Comparison of ENCODE assay signal across 9 cellular contexts in the genomic region with DNA sequence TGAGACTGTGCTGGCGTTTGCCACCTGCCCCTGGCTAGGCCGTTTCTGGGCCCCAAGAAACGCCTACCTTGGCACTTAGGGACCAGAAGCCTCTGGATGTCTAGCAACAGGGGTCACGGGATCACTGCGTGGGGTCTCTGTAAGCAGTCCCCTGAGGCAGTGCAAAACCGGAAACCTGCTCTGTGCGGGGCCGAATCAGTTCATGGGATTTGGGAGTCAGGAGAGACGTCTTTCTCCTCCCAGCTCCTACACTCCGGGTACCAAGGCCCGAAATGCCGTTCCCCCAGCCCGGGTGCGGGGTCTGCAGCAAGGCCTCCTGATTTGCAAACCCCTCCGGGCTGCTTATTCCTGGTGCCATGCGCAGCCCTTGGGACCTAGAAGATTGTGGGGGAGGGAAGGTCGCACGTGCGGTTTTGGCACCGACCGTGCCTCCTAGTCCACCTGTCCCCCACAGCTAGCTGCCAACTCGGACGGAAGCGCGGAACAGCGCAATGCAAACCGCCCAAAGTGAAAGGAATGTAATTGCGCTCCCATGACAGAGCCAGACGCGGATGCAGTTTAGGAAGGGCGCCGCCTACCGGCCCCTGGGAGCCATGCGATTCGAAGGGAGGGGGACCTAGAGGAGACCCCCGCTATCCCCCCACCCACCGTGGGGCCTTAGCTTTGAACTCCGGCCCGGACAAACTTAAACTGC. TPM values are rescaled to one million over a fixed set of nuclear protein-coding genes. Genes with fewer than 3 reads are reported as not detected.
A peak's percentile ranks its signal among the peaks of the same experiment; 100 is the strongest.
DNase-seq lines count a peak whose midpoint lies in the region; ATAC-seq, FAIRE-seq and TF ChIP-seq lines count a peak whose summit lies in the region.
"Had no signal": no experiment of that assay in that cellular context is flagged by ENCODE, and none has a peak within 500 bp of the region (broad histone marks: within the 10 kb centered on the region; RNA-seq: fewer than 3 reads in every experiment).

No MANE protein-coding gene starts in this region.

- H2AFZ ChIP-seq in GM23338, result peak overlapping the region; percentile 92

- H3K36me3 Mint-ChIP-seq in GM23338 (ENCODE audit: low read depth), result no peaks in the 10 kb centered on the region
- peaks cover 7% of the 10 kb centered on the region for H3K36me3 Mint-ChIP-seq in activated CD4-positive, alpha-beta memory T cell treated with anti-CD3 and anti-CD28 coated beads for 36 hours

- peak overlapping the region; percentile 74 for H3K4me3 Mint-ChIP-seq in GM23338
- H3K4me3 Mint-ChIP-seq in activated CD4-positive, alpha-beta memory T cell treated with anti-CD3 and anti-CD28 coated beads for 36 hours, result peak overlapping the region; percentile 32

- H3K9me2 ChIP-seq in GM23338 (ENCODE audit: insufficient read depth), result no peaks in the 10 kb centered on the region

- H3K27me3 Mint-ChIP-seq in GM23338 (ENCODE audit: insufficient read depth, low read depth, poor library complexity), result peaks cover 97% of the 10 kb centered on the region
- peaks cover 82% of the 10 kb centered on the region for H3K27me3 Mint-ChIP-seq in activated CD4-positive, alpha-beta memory T cell treated with anti-CD3 and anti-CD28 coated beads for 36 hours

- no peak for FAIRE-seq in RCC 7860 (lab: Jason Lieb, UNC)
- FAIRE-seq: islet of Langerhans had no signal

- peaks cover 11% of the 10 kb centered on the region; the same call in 1 of the 2 replicates for H4K20me1 ChIP-seq in GM23338 (replicated peaks; ENCODE audit: insufficient read depth)

- intact Hi-C loops in activated CD4-positive, alpha-beta memory T cell treated with anti-CD3 and anti-CD28 coated beads for 36 hours (cut with micrococcal nuclease), result loop anchor here (10.0 kb wide), 2 partner anchors 318 to 388 kb away; a partner anchor contains a TSS

- H3K27me3 ChIP-seq in GM23338 (ENCODE audit: insufficient read depth) (peaks cover 100% of the 10 kb centered on the region), right atrium auricular region (peaks cover 62 to 78% of the 10 kb centered on the region in 2 donors)

- H3K36me3 ChIP-seq in GM23338 (ENCODE audit: insufficient read depth), result no peaks in the 10 kb centered on the region
- no peaks in the 10 kb centered on the region for H3K36me3 ChIP-seq in right atrium auricular region

- peaks cover 14% of the 10 kb centered on the region for H3F3A ChIP-seq in GM23338 (replicated peaks; ENCODE audit: low read depth)

- H3K27ac ChIP-seq in GM23338 (ENCODE audit: low read depth) (no peak overlapping the region), right atrium auricular region (peak overlapping the region in 1 of 2 donors; percentile 6), skin epidermis (peak overlapping the region; percentile 28 to 96 (median 89))

- peaks cover 42% of the 10 kb centered on the region for H3K4me1 Mint-ChIP-seq in GM23338
- H3K4me1 Mint-ChIP-seq in activated CD4-positive, alpha-beta memory T cell treated with anti-CD3 and anti-CD28 coated beads for 36 hours (ENCODE audit: low read depth), result peaks cover 16% of the 10 kb centered on the region

- TF ChIP-seq CTCF in GM23338 (conservative IDR thresholded peaks at IDR 0.05; ENCODE audit: low read depth in 2 of 2), result peak; percentile 71 to 95
- peak in 1 of 2 donors; percentile 68 for TF ChIP-seq CTCF in right atrium auricular region (IDR thresholded peaks at IDR 0.05)

- no peak overlapping the region for H3K27ac Mint-ChIP-seq in GM23338
- H3K27ac Mint-ChIP-seq in activated CD4-positive, alpha-beta memory T cell treated with anti-CD3 and anti-CD28 coated beads for 36 hours, result no peak overlapping the region

- CTCF ChIA-PET in activated CD4-positive, alpha-beta memory T cell treated with anti-CD3 and anti-CD28 coated beads for 36 hours (lab: Charles Lee), result no interaction called here

- DNase-seq in GM23338 (ENCODE audit: low spot score) (peak; percentile 94), right atrium auricular region (ENCODE audit: low spot score) (no peak), cerebellar nuclear complex (lab: John Stamatoyannopoulos, UW) (no peak), RCC 7860 (ENCODE audit: low spot score) (no peak), NCI-H446 (lab: John Stamatoyannopoulos, UW) (no peak), NCI-H1930 (lab: John Stamatoyannopoulos, UW) (no peak)
- DNase-seq in activated CD4-positive, alpha-beta memory T cell treated with anti-CD3 and anti-CD28 coated beads for 36 hours, result peak; percentile 41

- H3K79me2 ChIP-seq in GM23338 (replicated peaks; ENCODE audit: insufficient read depth), result no peaks in the 10 kb centered on the region

- peak; percentile 32 for ATAC-seq in GM23338

- no peaks in the 10 kb centered on the region for H3K9me3 ChIP-seq in right atrium auricular region

- H3K4me1 ChIP-seq in GM23338 (ENCODE audit: insufficient read depth) (peaks cover 44% of the 10 kb centered on the region), right atrium auricular region (peaks cover 0 to 33% of the 10 kb centered on the region in 2 donors)

- POLR2A ChIA-PET in activated CD4-positive, alpha-beta memory T cell treated with anti-CD3 and anti-CD28 coated beads for 36 hours (lab: Charles Lee), result no interaction called here

- peaks cover 2% of the 10 kb centered on the region; the same call in 1 of the 3 replicates for H3K9me3 Mint-ChIP-seq in GM23338
- peaks cover 2% of the 10 kb centered on the region for H3K9me3 Mint-ChIP-seq in activated CD4-positive, alpha-beta memory T cell treated with anti-CD3 and anti-CD28 coated beads for 36 hours

- peak overlapping the region; percentile 65 for H3K4me3 ChIP-seq in GM23338
- H3K4me3 ChIP-seq in right atrium auricular region, result peak overlapping the region; percentile 34 to 47
- peak overlapping the region; percentile 20 to 80 (median 49) for H3K4me3 ChIP-seq in skin epidermis

- H3K4me2 ChIP-seq in GM23338, result peak overlapping the region; percentile 91

TF ChIP-seq in GM23338, 12 proteins besides CTCF, POLR2A, EP300 and RAD21:
- TF ChIP-seq CREB1 (CRISPR knock-in tag; IDR thresholded peaks at IDR 0.05; ENCODE audit: low read depth) (peak; percentile 55; the same call in 1 of the 2 replicates), NANOG (IDR thresholded peaks at IDR 0.05; ENCODE audit: borderline replicate concordance) (no peak)
TF ChIP-seq in GM23338: peak in this region for 1.

RNA-seq across cellular contexts. Expression of a gene that starts 6.5 kb away (rescaled TPM):
- 0.07 and 0.35 TPM in 2 replicates for total RNA-seq in GM23338 (2014; rRNA removed; shearing (Covaris generic))
- 0.31 and 0.39 TPM in 2 replicates for polyA plus RNA-seq in GM23338 (2016; fragmentation: Nextera tagmentation; extraction: Ambion mirVana)
- total RNA-seq in activated CD4-positive, alpha-beta memory T cell treated with anti-CD3 and anti-CD28 coated beads for 36 hours, result under 1 TPM in 1 of 2 experiments, not detected in 1; 0.17 TPM
- 1 to 10 TPM in 1 of 2 donors, under 1 TPM in 1; 0.59 to 4.1 TPM for total RNA-seq in right atrium auricular region

Comparison
In these comparisons a context has a peak if more than half of its experiments do, and no peak if none do; other contexts are left out.
1. DNase-seq: peak in GM23338 (single experiment) and activated CD4-positive, alpha-beta memory T cell treated with anti-CD3 and anti-CD28 coated beads for 36 hours (single experiment); none in right atrium auricular region (single experiment), cerebellar nuclear complex (0 of 2), RCC 7860 (single experiment), NCI-H446 (0 of 2) and NCI-H1930 (0 of 2).
2. Peak in every context shown above with its lines, with median percentiles within 50 percentile points of each other: H3K4me3 ChIP-seq.